Comparison of ENCODE assay signal across 16 cellular contexts in the genomic region with DNA sequence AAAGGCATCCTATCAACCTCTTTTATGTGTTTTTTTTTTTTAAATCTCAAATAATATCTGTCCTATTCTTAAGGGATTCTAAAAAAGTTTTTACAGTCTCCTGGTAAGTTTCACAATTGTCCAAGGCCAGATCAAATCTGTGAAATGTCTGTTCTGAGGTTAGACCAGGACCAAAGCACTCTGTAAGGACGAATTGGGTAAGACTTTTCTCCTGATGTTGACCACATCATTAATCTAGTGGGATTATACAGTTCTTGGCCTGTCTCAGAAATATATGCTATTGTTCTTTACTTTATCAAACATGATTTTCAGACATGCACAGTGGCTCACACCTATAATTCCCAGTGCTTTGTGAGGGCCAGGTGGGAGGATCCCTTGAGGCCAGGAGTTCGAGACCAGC.
"Had no signal": no experiment of that assay in that cellular context is flagged by ENCODE, and none has a peak within 500 bp of the region (broad histone marks: within the 10 kb centered on the region; RNA-seq: fewer than 3 reads in every experiment).

No MANE protein-coding gene starts in this region.

- DNase-seq: activated CD4-positive, alpha-beta T cell treated with anti-CD3 and anti-CD28 coated beads for 1 hour; activated CD4-positive, alpha-beta T cell treated with anti-CD3 and anti-CD28 coated beads, Interleukin-2, amount 50 U/mL, for 4 hours; activated naive CD4-positive, alpha-beta T cell treated with Interleukin-2 at 50 U/mL for 16 hours; caudate nucleus; head of caudate nucleus; mesendoderm; nucleus accumbens; right lobe of liver had no signal

- H3K4me3 Mint-ChIP-seq: activated T-helper 17 cell treated with anti-CD3 and anti-CD28 coated beads, Interleukin-2, amount 50 U/mL, for 72 hours; natural killer cell treated with Interleukin-12 subunit alpha and Interleukin-12 subunit beta and Interleukin-15 and Interleukin-18, amount 100 ng/mL, for 72 hours; stimulated activated naive CD8-positive, alpha-beta T cell treated with anti-CD3 and anti-CD28 coated beads, Interleukin-15, Interleukin-2, amounts not matched to agents 100 ng/mL and 50 ng/mL, for 24 hours; type B pancreatic cell had no signal

- H3K9me3 Mint-ChIP-seq: activated T-helper 17 cell treated with anti-CD3 and anti-CD28 coated beads, Interleukin-2, amount 50 U/mL, for 72 hours; natural killer cell treated with Interleukin-12 subunit alpha and Interleukin-12 subunit beta and Interleukin-15 and Interleukin-18, amount 100 ng/mL, for 72 hours; stimulated activated naive CD8-positive, alpha-beta T cell treated with anti-CD3 and anti-CD28 coated beads, Interleukin-15, Interleukin-2, amounts not matched to agents 100 ng/mL and 50 ng/mL, for 24 hours; type B pancreatic cell had no signal

- H3K27ac ChIP-seq: coronary artery, right lobe of liver, suprapubic skin had no signal

- H3K9me3 ChIP-seq: right lobe of liver, suprapubic skin had no signal

- ATAC-seq: activated T-helper 17 cell treated with anti-CD3 and anti-CD28 coated beads, Interleukin-2, amount 50 U/mL, for 72 hours; esophagus mucosa; natural killer cell treated with Interleukin-12 subunit alpha and Interleukin-12 subunit beta and Interleukin-15 and Interleukin-18, amount 100 ng/mL, for 72 hours; right lobe of liver had no signal

- H3K27me3 Mint-ChIP-seq: activated T-helper 17 cell treated with anti-CD3 and anti-CD28 coated beads, Interleukin-2, amount 50 U/mL, for 72 hours; natural killer cell treated with Interleukin-12 subunit alpha and Interleukin-12 subunit beta and Interleukin-15 and Interleukin-18, amount 100 ng/mL, for 72 hours; progenitor cell of endocrine pancreas; stimulated activated naive CD8-positive, alpha-beta T cell treated with anti-CD3 and anti-CD28 coated beads, Interleukin-15, Interleukin-2, amounts not matched to agents 100 ng/mL and 50 ng/mL, for 24 hours; type B pancreatic cell had no signal

- H3K27me3 ChIP-seq: right lobe of liver, suprapubic skin had no signal

- H3K36me3 Mint-ChIP-seq: natural killer cell treated with Interleukin-12 subunit alpha and Interleukin-12 subunit beta and Interleukin-15 and Interleukin-18, amount 100 ng/mL, for 72 hours; type B pancreatic cell had no signal

- H3K4me1 ChIP-seq: right lobe of liver, suprapubic skin had no signal

- H3K4me1 Mint-ChIP-seq: activated T-helper 17 cell treated with anti-CD3 and anti-CD28 coated beads, Interleukin-2, amount 50 U/mL, for 72 hours had no signal

- H3K27ac Mint-ChIP-seq: activated T-helper 17 cell treated with anti-CD3 and anti-CD28 coated beads, Interleukin-2, amount 50 U/mL, for 72 hours; natural killer cell treated with Interleukin-12 subunit alpha and Interleukin-12 subunit beta and Interleukin-15 and Interleukin-18, amount 100 ng/mL, for 72 hours; progenitor cell of endocrine pancreas; stimulated activated naive CD8-positive, alpha-beta T cell treated with anti-CD3 and anti-CD28 coated beads, Interleukin-15, Interleukin-2, amounts not matched to agents 100 ng/mL and 50 ng/mL, for 24 hours; type B pancreatic cell had no signal

- H3K36me3 ChIP-seq: right lobe of liver, suprapubic skin had no signal

- H3K4me3 ChIP-seq: coronary artery, right lobe of liver, suprapubic skin had no signal
